Comparison of ENCODE assay signal across 8 cellular contexts in the genomic region with DNA sequence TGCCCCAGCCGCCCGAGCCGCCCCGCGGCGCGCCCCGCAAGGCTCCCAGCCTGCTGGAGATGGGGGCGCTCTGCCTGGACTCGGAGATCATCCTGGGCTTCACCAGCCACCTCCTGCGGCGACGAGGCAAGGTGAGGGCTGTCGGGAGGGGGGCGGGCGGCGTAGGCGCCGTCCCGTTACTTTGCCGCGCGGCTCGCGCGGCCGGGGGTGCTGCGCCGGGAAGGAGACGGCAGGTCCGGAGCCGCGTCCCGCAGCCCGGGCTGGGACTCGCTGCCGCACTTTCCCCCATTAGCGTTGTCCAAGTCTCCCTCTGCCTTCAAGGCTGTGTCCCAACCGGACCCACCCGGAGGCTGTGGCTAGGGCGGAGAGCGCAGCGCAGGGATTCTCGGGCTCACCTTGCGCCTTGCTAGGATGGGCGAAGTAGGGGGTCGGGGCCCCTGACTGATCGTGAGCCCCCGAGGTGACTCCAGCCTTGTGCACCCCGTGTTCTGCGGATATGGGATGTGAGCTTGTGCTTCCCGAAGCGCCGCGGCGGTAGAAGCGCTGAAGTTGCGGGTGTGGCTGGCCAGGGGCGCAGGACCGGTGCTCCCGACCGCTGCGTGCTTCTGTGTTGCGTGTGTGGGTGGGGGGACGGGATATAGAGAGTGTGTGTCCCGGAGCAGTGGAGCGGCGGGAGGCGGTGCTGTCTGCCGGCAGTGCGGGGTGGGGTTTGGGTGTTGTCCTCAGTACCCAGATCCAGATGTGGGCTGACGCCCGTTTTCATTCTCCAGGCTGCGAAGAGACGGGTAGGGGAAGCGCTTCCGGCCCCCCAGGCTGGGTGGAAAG.
DNase-seq lines count a peak whose midpoint lies in the region; ATAC-seq and TF ChIP-seq lines count a peak whose summit lies in the region.

No MANE protein-coding gene starts in this region.

- peak overlapping the region; percentile 51 to 71 for H3K4me3 Mint-ChIP-seq in effector memory CD8-positive, alpha-beta T cell
- peak overlapping the region; percentile 64 for H3K4me3 Mint-ChIP-seq in nephron progenitor cell

- peak overlapping the region in 9 of 11 experiments; percentile 10 to 84 (median 51); a peak in 11 of 22 replicates for H3K9ac ChIP-seq in BLaER1 treated with 17β-estradiol and CSF1 and Interleukin-3, amounts not matched to agents 10 nM and 100 nM

- H3K4me1 ChIP-seq in BLaER1 treated with 17β-estradiol and CSF1 and Interleukin-3, amounts not matched to agents 10 nM and 100 nM, result peaks cover 34 to 71% (median 64%) of the 10 kb centered on the region in 10 experiments; a peak in 19 of 20 replicates
- peaks cover 7% of the 10 kb centered on the region for H3K4me1 ChIP-seq in HEK293 (ENCODE audit: control insufficient read depth, insufficient read depth, low read length)

- H3K27me3 Mint-ChIP-seq in effector memory CD8-positive, alpha-beta T cell, result peaks cover 40 to 75% of the 10 kb centered on the region in 2 donors
- peaks cover 81% of the 10 kb centered on the region for H3K27me3 Mint-ChIP-seq in nephron progenitor cell (ENCODE audit: low read depth, poor library complexity)

- H3K27ac Mint-ChIP-seq in effector memory CD8-positive, alpha-beta T cell, result no peak overlapping the region
- H3K27ac Mint-ChIP-seq in nephron progenitor cell, result no peak overlapping the region

- POLR2A ChIA-PET in HEK293 (lab: Yijun Ruan, JAX), result interaction anchor here (0.6 kb wide), 1 partner anchor 1112 kb away, joined by 6 read pairs; no protein-coding TSS in a partner anchor

- peaks cover 0 to 62% (median 43%) of the 10 kb centered on the region in 11 experiments; a peak in 18 of 22 replicates for H4K20me1 ChIP-seq in BLaER1 treated with 17β-estradiol and CSF1 and Interleukin-3, amounts not matched to agents 10 nM and 100 nM

- no peak overlapping the region for H3K27ac ChIP-seq in BLaER1 treated with 17β-estradiol and CSF1 and Interleukin-3, amounts not matched to agents 10 nM and 100 nM
- H3K27ac ChIP-seq in HEK293 (ENCODE audit: extremely low read depth, low read depth, low read length), result no peak overlapping the region

- H3K27me3 ChIP-seq in BLaER1 treated with 17β-estradiol and CSF1 and Interleukin-3, amounts not matched to agents 10 nM and 100 nM, result peaks cover 28 to 53% (median 42%) of the 10 kb centered on the region in 11 experiments

- peak overlapping the region; percentile 96 to 100 (median 100) for H3K4me2 ChIP-seq in BLaER1 treated with 17β-estradiol and CSF1 and Interleukin-3, amounts not matched to agents 10 nM and 100 nM

- H3K9me3 ChIP-seq in BLaER1 treated with 17β-estradiol and CSF1 and Interleukin-3, amounts not matched to agents 10 nM and 100 nM (replicated peaks in 1 of 11), result no peaks in the 10 kb centered on the region
- H3K9me3 ChIP-seq in HEK293 (ENCODE audit: control insufficient read depth, insufficient read depth, low read depth, low read length), result no peaks in the 10 kb centered on the region

- DNase-seq in effector memory CD8-positive, alpha-beta T cell, result no peak
- peak; percentile 24 for DNase-seq in nephron progenitor cell
- DNase-seq in stimulated activated CD4-positive, alpha-beta T cell treated with anti-CD3 and anti-CD28 coated beads, Interleukin-2, amount 100 ng/mL, for 48 hours, result no peak

- H3K36me3 ChIP-seq in BLaER1 treated with 17β-estradiol and CSF1 and Interleukin-3, amounts not matched to agents 10 nM and 100 nM, result no peaks in the 10 kb centered on the region
- H3K36me3 ChIP-seq in HEK293 (ENCODE audit: control insufficient read depth in 2 of 2, insufficient read depth in 1 of 2, low read length in 2 of 2), result peaks cover 0 to 1% of the 10 kb centered on the region in 2 experiments; a peak in 1 of 3 replicates

- CTCF ChIA-PET in HEK293 (lab: Yijun Ruan, JAX), result interaction anchor here (0.6 to 1.1 kb wide), 4 partner anchors 15 to 428 kb away, joined by 3 to 18 read pairs (median 4); no protein-coding TSS in a partner anchor

- H3K4me1 Mint-ChIP-seq in effector memory CD8-positive, alpha-beta T cell (ENCODE audit: low read depth in 2 of 2), result peaks cover 0 to 6% of the 10 kb centered on the region in 2 donors
- peaks cover 12% of the 10 kb centered on the region for H3K4me1 Mint-ChIP-seq in nephron progenitor cell

- no peak for ATAC-seq in effector memory CD8-positive, alpha-beta T cell (replicated peaks)
- no peak for ATAC-seq in HG02981 (IDR thresholded peaks at IDR 0.05; ENCODE audit: unreplicated experiment)
- no peak for ATAC-seq in GM19455 (IDR thresholded peaks at IDR 0.05; ENCODE audit: unreplicated experiment)
- ATAC-seq in HG02588 (IDR thresholded peaks at IDR 0.05; ENCODE audit: unreplicated experiment), result no peak

- TF ChIP-seq CTCF in HEK293 (tag by site-specific recombination; IDR thresholded peaks at IDR 0.05), result peak; percentile 28; the same call in 1 of the 2 replicates
- TF ChIP-seq CTCF in nephron progenitor cell (IDR thresholded peaks at IDR 0.05), result no peak

- H3K9me3 Mint-ChIP-seq in effector memory CD8-positive, alpha-beta T cell, result no peaks in the 10 kb centered on the region
- H3K9me3 Mint-ChIP-seq in nephron progenitor cell, result no peaks in the 10 kb centered on the region

- peak overlapping the region; percentile 65 to 83 (median 72) for H3K4me3 ChIP-seq in BLaER1 treated with 17β-estradiol and CSF1 and Interleukin-3, amounts not matched to agents 10 nM and 100 nM
- peak overlapping the region; percentile 31 for H3K4me3 ChIP-seq in HEK293 (ENCODE audit: low read depth, low read length)

- H3K36me3 Mint-ChIP-seq in effector memory CD8-positive, alpha-beta T cell (ENCODE audit: insufficient read depth), result no peaks in the 10 kb centered on the region
- H3K36me3 Mint-ChIP-seq in nephron progenitor cell (ENCODE audit: low read depth), result no peaks in the 10 kb centered on the region

TF ChIP-seq in HEK293, 187 proteins besides CTCF, POLR2A, EP300 and RAD21 (continues in another document):
- TF ChIP-seq, protein P1, sequence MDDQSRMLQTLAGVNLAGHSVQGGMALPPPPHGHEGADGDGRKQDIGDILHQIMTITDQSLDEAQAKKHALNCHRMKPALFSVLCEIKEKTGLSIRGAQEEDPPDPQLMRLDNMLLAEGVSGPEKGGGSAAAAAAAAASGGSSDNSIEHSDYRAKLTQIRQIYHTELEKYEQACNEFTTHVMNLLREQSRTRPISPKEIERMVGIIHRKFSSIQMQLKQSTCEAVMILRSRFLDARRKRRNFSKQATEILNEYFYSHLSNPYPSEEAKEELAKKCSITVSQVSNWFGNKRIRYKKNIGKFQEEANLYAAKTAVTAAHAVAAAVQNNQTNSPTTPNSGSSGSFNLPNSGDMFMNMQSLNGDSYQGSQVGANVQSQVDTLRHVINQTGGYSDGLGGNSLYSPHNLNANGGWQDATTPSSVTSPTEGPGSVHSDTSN (CRISPR knock-in tag; IDR thresholded peaks at IDR 0.05), result no peak
- TF ChIP-seq ZBTB17 (tag by site-specific recombination; IDR thresholded peaks at IDR 0.05) (peak; percentile 52; the same call in 1 of the 2 replicates), EGR2 (tag by site-specific recombination; IDR thresholded peaks at IDR 0.05; ENCODE audit: low read depth) (peak; percentile 27; the same call in 1 of the 2 replicates), ZBTB20 (tag by site-specific recombination; IDR thresholded peaks at IDR 0.05) (peak; percentile 55), ZNF214 (tag by site-specific recombination; IDR thresholded peaks at IDR 0.05; ENCODE audit: borderline replicate concordance) (no peak), ZNF76 (tag by site-specific recombination; IDR thresholded peaks at IDR 0.05; ENCODE audit: borderline replicate concordance, low read depth) (peak; percentile 70), OVOL3 (tag by site-specific recombination; IDR thresholded peaks at IDR 0.05) (no peak), ZBTB1 (tag by site-specific recombination; IDR thresholded peaks at IDR 0.05) (0 out of 2 replicates have a peak, but pooled peaks have one; percentile 12)
- TF ChIP-seq, protein P2, sequence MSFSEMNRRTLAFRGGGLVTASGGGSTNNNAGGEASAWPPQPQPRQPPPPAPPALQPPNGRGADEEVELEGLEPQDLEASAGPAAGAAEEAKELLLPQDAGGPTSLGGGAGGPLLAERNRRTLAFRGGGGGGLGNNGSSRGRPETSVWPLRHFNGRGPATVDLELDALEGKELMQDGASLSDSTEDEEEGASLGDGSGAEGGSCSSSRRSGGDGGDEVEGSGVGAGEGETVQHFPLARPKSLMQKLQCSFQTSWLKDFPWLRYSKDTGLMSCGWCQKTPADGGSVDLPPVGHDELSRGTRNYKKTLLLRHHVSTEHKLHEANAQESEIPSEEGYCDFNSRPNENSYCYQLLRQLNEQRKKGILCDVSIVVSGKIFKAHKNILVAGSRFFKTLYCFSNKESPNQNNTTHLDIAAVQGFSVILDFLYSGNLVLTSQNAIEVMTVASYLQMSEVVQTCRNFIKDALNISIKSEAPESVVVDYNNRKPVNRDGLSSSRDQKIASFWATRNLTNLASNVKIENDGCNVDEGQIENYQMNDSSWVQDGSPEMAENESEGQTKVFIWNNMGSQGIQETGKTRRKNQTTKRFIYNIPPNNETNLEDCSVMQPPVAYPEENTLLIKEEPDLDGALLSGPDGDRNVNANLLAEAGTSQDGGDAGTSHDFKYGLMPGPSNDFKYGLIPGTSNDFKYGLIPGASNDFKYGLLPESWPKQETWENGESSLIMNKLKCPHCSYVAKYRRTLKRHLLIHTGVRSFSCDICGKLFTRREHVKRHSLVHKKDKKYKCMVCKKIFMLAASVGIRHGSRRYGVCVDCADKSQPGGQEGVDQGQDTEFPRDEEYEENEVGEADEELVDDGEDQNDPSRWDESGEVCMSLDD (tag by site-specific recombination; IDR thresholded peaks at IDR 0.05), result peak; percentile 74
- TF ChIP-seq, protein P3, sequence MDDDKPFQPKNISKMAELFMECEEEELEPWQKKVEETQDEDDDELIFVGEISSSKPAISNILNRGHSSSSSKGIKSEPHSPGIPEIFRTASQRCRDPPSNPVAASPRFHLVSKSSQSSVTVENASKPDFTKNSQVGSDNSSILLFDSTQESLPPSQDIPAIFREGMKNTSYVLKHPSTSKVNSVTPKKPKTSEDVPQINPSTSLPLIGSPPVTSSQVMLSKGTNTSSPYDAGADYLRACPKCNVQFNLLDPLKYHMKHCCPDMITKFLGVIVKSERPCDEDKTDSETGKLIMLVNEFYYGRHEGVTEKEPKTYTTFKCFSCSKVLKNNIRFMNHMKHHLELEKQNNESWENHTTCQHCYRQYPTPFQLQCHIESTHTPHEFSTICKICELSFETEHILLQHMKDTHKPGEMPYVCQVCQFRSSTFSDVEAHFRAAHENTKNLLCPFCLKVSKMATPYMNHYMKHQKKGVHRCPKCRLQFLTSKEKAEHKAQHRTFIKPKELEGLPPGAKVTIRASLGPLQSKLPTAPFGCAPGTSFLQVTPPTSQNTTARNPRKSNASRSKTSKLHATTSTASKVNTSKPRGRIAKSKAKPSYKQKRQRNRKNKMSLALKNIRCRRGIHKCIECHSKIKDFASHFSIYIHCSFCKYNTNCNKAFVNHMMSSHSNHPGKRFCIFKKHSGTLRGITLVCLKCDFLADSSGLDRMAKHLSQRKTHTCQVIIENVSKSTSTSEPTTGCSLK (tag by site-specific recombination; IDR thresholded peaks at IDR 0.05), result no peak
